12 cellular contexts compared by ENCODE assay signal in genomic region chr3:179454887-179455286, GRCh38.
"Had no signal": no experiment of that assay in that cellular context is flagged by ENCODE, and none has a peak within 500 bp of the region (broad histone marks: within the 10 kb centered on the region; RNA-seq: fewer than 3 reads in every experiment).

No MANE protein-coding gene starts in this region.

- DNase-seq: activated CD4-positive, alpha-beta T cell treated with anti-CD3 and anti-CD28 coated beads, Interleukin-2, amount 50 U/mL, for 48 hours; activated CD4-positive, CD25-positive, alpha-beta regulatory T cell treated with anti-CD3 and anti-CD28 coated beads, Interleukin-2, amount 50 U/mL, for 72 hours; activated effector memory CD4-positive, alpha-beta T cell treated with anti-CD3 and anti-CD28 coated beads, Interleukin-2, amount 50 U/mL, for 16 hours; activated T-cell treated with anti-CD3 and anti-CD28 coated beads, Interleukin-2, amount 50 U/mL, for 4 hours; colonic mucosa; effector CD4-positive, alpha-beta T cell; hypothalamus; stimulated activated CD4-positive, alpha-beta T cell treated with anti-CD3 and anti-CD28 coated beads, Interleukin-15, amount 100 ng/mL, for 24 hours; thyroid gland had no signal

- H3K4me3 ChIP-seq: colonic mucosa, thyroid gland had no signal

- H3K27me3 ChIP-seq: colonic mucosa, thyroid gland had no signal

- H3K36me3 ChIP-seq: colonic mucosa, thyroid gland had no signal

- H3K4me1 ChIP-seq: colonic mucosa, thyroid gland had no signal

- ATAC-seq: activated naive CD4-positive, alpha-beta T cell treated with anti-CD3 and anti-CD28 coated beads, Interleukin-2, amount 50 U/mL, for 72 hours; activated T-cell treated with anti-CD3 and anti-CD28 coated beads, Interleukin-2, amount 50 U/mL, for 4 hours; left lobe of liver had no signal

- H3K27ac ChIP-seq: colonic mucosa, epithelial cell of prostate, thyroid gland had no signal

- H3K9me3 ChIP-seq: colonic mucosa, thyroid gland had no signal
